Comparison of ENCODE assay signal across 12 cellular contexts in the genomic region with DNA sequence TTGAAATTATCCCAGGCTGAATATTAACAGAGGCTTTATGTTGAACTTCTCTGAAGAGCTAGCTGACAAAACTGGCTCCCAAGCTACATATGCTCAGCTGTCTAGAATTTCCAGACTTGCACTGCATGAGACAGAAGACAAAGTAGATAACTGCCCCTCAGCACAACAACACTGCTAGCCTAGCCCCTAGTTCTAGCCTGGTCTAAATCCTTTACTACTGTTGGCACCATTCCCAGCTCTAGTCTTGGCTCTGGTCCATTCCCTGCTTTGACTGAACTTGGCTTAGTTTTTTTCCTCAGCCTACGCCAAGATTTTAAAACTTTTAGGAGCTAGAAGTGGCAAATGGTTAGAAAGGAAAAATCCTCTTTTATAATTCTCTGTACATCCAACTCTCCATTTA. TPM values are rescaled to one million over a fixed set of nuclear protein-coding genes. Genes with fewer than 3 reads are reported as not detected.
A peak's percentile ranks its signal among the peaks of the same experiment; 100 is the strongest.
DNase-seq lines count a peak whose midpoint lies in the region; ATAC-seq and TF ChIP-seq lines count a peak whose summit lies in the region.
"Had no signal": no experiment of that assay in that cellular context is flagged by ENCODE, and none has a peak within 500 bp of the region (broad histone marks: within the 10 kb centered on the region; RNA-seq: fewer than 3 reads in every experiment).

No MANE protein-coding gene starts in this region.

- CTCF ChIA-PET in mammary epithelial cell (lab: Charles Lee; ENCODE audit: low non-redundant PET): no interaction called here

- no peak overlapping the region for H3K4me2 ChIP-seq in mammary epithelial cell (ENCODE audit: insufficient read depth, low read depth, low read length)

- no peaks in the 10 kb centered on the region for H3K27me3 ChIP-seq in mammary epithelial cell (ENCODE audit: insufficient read depth, low read length)

- H2AFZ ChIP-seq in mammary epithelial cell (ENCODE audit: low read depth, low read length): peak overlapping the region; percentile 32

- in situ Hi-C loops in mammary epithelial cell (cut with MboI; ENCODE audit: low sequenced_read_pairs in 2 of 2): no loop called here

- WGBS in mammary epithelial cell (ENCODE audit: low coverage, missing lambda C conversion rate): 17% methylated on average over 1 of the region's 1 CpG

- no peak for ATAC-seq in HG03571 (IDR thresholded peaks at IDR 0.05; ENCODE audit: unreplicated experiment)
- no peak for ATAC-seq in stimulated activated naive CD8-positive, alpha-beta T cell treated with anti-CD3 and anti-CD28 coated beads, Interleukin-15, amount 100 ng/mL, for 72 hours

- intact Hi-C loops in mammary epithelial cell (cut with micrococcal nuclease): no loop called here

- no peak overlapping the region for H3K27ac ChIP-seq in mammary epithelial cell (ENCODE audit: insufficient read depth, low read depth, low read length)

- H3K79me2 ChIP-seq in mammary epithelial cell (ENCODE audit: insufficient read depth, low read length): no peaks in the 10 kb centered on the region

- H3K4me1 ChIP-seq in mammary epithelial cell (ENCODE audit: insufficient read depth, low read length): peaks cover 4% of the 10 kb centered on the region

- H3K9me3 ChIP-seq in mammary epithelial cell (replicated peaks; ENCODE audit: insufficient read depth, low read length): no peaks in the 10 kb centered on the region

- dilution Hi-C loops in mammary epithelial cell (cut with HindIII; ENCODE audit: low sequenced_read_pairs): no loop called here

- TF ChIP-seq CTCF in AG09319 (IDR thresholded peaks at IDR 0.05; ENCODE audit: low read depth, low read length): no peak
- TF ChIP-seq CTCF in mammary epithelial cell (conservative IDR thresholded peaks at IDR 0.05 in 1 of 2, IDR thresholded peaks at IDR 0.05 in 1 of 2; ENCODE audit: extremely low read depth in 1 of 2, insufficient read depth in 1 of 2, low read depth in 1 of 2, low read length in 2 of 2): no peak

- no peaks in the 10 kb centered on the region for H3K4me1 Mint-ChIP-seq in stimulated activated naive CD8-positive, alpha-beta T cell treated with anti-CD3 and anti-CD28 coated beads, Interleukin-15, amount 100 ng/mL, for 72 hours
- H3K4me1 Mint-ChIP-seq: neural crest cell had no signal

- no peak overlapping the region for H3K9ac ChIP-seq in mammary epithelial cell (ENCODE audit: insufficient read depth, low read length)

- H3K9me3 Mint-ChIP-seq in stimulated activated naive CD8-positive, alpha-beta T cell treated with anti-CD3 and anti-CD28 coated beads, Interleukin-15, amount 100 ng/mL, for 72 hours: no peaks in the 10 kb centered on the region
- H3K9me3 Mint-ChIP-seq: neural crest cell had no signal

- no peak overlapping the region for H3K27ac Mint-ChIP-seq in stimulated activated naive CD8-positive, alpha-beta T cell treated with anti-CD3 and anti-CD28 coated beads, Interleukin-15, amount 100 ng/mL, for 72 hours

- peaks cover 7% of the 10 kb centered on the region for H3K27me3 Mint-ChIP-seq in stimulated activated naive CD8-positive, alpha-beta T cell treated with anti-CD3 and anti-CD28 coated beads, Interleukin-15, amount 100 ng/mL, for 72 hours

- H3K4me3 Mint-ChIP-seq in stimulated activated naive CD8-positive, alpha-beta T cell treated with anti-CD3 and anti-CD28 coated beads, Interleukin-15, amount 100 ng/mL, for 72 hours: no peak overlapping the region
- H3K4me3 Mint-ChIP-seq: neural crest cell had no signal

- DNase-seq in AG09319 (ENCODE audit: extremely low read depth, low read depth) (peak; percentile 19), M059J (ENCODE audit: low read depth) (peak; percentile 81), mammary epithelial cell (peak; percentile 25), lung microvascular endothelial cell (ENCODE audit: low read depth in 2 of 2) (peak; percentile 74 to 87), RKO (ENCODE audit: low spot score) (no peak)
- no peak for DNase-seq in activated CD8-positive, alpha-beta memory T cell treated with anti-CD3 and anti-CD28 coated beads for 24 hours
- no peak for DNase-seq in stimulated activated naive CD8-positive, alpha-beta T cell treated with anti-CD3 and anti-CD28 coated beads, Interleukin-15, amount 100 ng/mL, for 72 hours
- DNase-seq: KBM-7; stimulated activated naive CD4-positive, alpha-beta T cell treated with Interleukin-2 at 50 U/mL for 16 hours had no signal

- H4K20me1 ChIP-seq in mammary epithelial cell (ENCODE audit: insufficient read depth, low read length): no peaks in the 10 kb centered on the region

- H3K36me3 ChIP-seq in mammary epithelial cell (ENCODE audit: insufficient read depth, low read length): no peaks in the 10 kb centered on the region

- no peak overlapping the region for H3K4me3 ChIP-seq in mammary epithelial cell (replicated peaks in 1 of 3; ENCODE audit: insufficient read depth in 1 of 3, low read depth in 2 of 3, low read length in 3 of 3)
- H3K4me3 ChIP-seq: coronary artery had no signal

- BruUV-seq in mammary epithelial cell (replicated peaks; lab: Mats Ljungman, UMichigan): no TSS peak

RNA-seq across cellular contexts. Expression of gene OPHN1, which starts 7.6 kb away (rescaled TPM):
- 3.0 and 7.0 TPM in 2 replicates for total RNA-seq in M059J (2014; rRNA removed; shearing (Covaris generic))
- total RNA-seq in mammary epithelial cell: 1 to 10 TPM; 5.3 to 7.3 TPM
- polyA plus RNA-seq in mammary epithelial cell: 3.3 TPM
- polyA minus RNA-seq in mammary epithelial cell: 13.7 TPM
- total RNA-seq in lung microvascular endothelial cell: 6.1 and 7.7 TPM in 2 replicates

RNA-seq across cellular contexts. Expression of gene YIPF6, which starts 57.9 kb away (rescaled TPM):
- total RNA-seq in M059J (2014; rRNA removed; shearing (Covaris generic)): 29.1 and 46.8 TPM in 2 replicates
- 10 to 100 TPM; 31.9 to 42.8 TPM for total RNA-seq in mammary epithelial cell
- 9.6 TPM for polyA plus RNA-seq in mammary epithelial cell
- polyA minus RNA-seq in mammary epithelial cell: 9.4 TPM
- total RNA-seq in lung microvascular endothelial cell: 11.3 and 20.0 TPM in 2 replicates

Comparison
In these comparisons a context has a peak if more than half of its experiments do, and no peak if none do; other contexts are left out.
1. DNase-seq: peak in AG09319 (single experiment), M059J (single experiment), mammary epithelial cell (single experiment) and lung microvascular endothelial cell (2 of 2); none in RKO (single experiment), activated CD8-positive, alpha-beta memory T cell treated with anti-CD3 and anti-CD28 coated beads for 24 hours (single experiment) and stimulated activated naive CD8-positive, alpha-beta T cell treated with anti-CD3 and anti-CD28 coated beads, Interleukin-15, amount 100 ng/mL, for 72 hours (0 of 2).